Comparison of ENCODE assay signal across 10 cellular contexts in the genomic region with DNA sequence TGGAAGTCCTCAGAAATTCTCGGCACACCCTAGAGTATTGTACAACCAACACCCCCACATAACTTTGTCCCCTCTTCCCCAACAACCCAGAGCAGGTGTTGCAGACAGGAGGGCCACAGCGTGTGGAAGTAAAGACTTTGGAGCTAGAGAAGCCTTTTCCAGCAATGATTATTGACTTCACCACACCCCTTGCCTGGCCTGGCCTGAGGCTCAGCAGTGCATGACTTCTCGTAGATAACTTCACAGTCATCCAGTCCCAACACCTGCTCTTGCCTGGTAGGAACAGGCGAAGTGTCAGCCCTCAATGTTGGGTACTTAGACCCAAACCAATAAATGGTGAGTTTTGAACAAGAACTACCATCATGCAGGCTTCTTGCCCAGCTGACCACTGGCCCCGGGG.
"Had no signal": no experiment of that assay in that cellular context is flagged by ENCODE, and none has a peak within 500 bp of the region (broad histone marks: within the 10 kb centered on the region; RNA-seq: fewer than 3 reads in every experiment).

No MANE protein-coding gene starts in this region.

- DNase-seq: activated CD4-positive, alpha-beta memory T cell treated with anti-CD3 and anti-CD28 coated beads for 36 hours; activated CD4-positive, alpha-beta T cell treated with anti-CD3 and anti-CD28 coated beads for 1 hour; activated gamma-delta T cell; activated naive CD8-positive, alpha-beta T cell treated with anti-CD3 and anti-CD28 coated beads for 36 hours; activated T-cell treated with anti-CD3 and anti-CD28 coated beads, Interleukin-2, amount 50 U/mL, for 48 hours; left cardiac atrium; occipital lobe; stimulated activated CD4-positive, alpha-beta T cell treated with anti-CD3 and anti-CD28 coated beads, Interleukin-15, amount 100 ng/mL, for 24 hours; stimulated activated CD4-positive, alpha-beta T cell treated with anti-CD3 and anti-CD28 coated beads, Interleukin-4, amount 100 ng/mL, for 24 hours had no signal

- H3K9me3 ChIP-seq: thyroid gland had no signal

- H3K27me3 ChIP-seq: thyroid gland had no signal

- H3K4me3 ChIP-seq: thyroid gland had no signal

- H3K27ac ChIP-seq: thyroid gland had no signal

- ATAC-seq: left cardiac atrium had no signal
